In genomic region chr12:29157486-29157946, GRCh38 we compare ENCODE assay signal across 17 cellular contexts. TPM values are rescaled to one million over a fixed set of nuclear protein-coding genes. Genes with fewer than 3 reads are reported as not detected.
DNase-seq lines count a peak whose midpoint lies in the region; ATAC-seq and TF ChIP-seq lines count a peak whose summit lies in the region.
"Had no signal": no experiment of that assay in that cellular context is flagged by ENCODE, and none has a peak within 500 bp of the region (broad histone marks: within the 10 kb centered on the region; RNA-seq: fewer than 3 reads in every experiment).

No MANE protein-coding gene starts in this region.

- peaks cover 7% of the 10 kb centered on the region for H3K79me2 ChIP-seq in osteoblast (ENCODE audit: insufficient read depth, low read length)

- intact Hi-C loops in esophagus muscularis mucosa (cut with DNase I), result no loop called here

- CTCF ChIA-PET in activated CD4-positive, alpha-beta memory T cell treated with anti-CD3 and anti-CD28 coated beads, Interleukin-2, amount 10 ng/mL, durations not matched to agents 7 days and 5 days (lab: Charles Lee), result no interaction called here

- H3K27ac ChIP-seq in osteoblast (ENCODE audit: low read depth, low read length) (peak overlapping the region; percentile 80), esophagus muscularis mucosa (replicated peaks in 1 of 4) (peak overlapping the region in 1 of 4 donors; percentile 13)
- H3K27ac ChIP-seq: body of pancreas, PC-9, thyroid gland had no signal

- no peak for TF ChIP-seq POLR2A in esophagus muscularis mucosa (IDR thresholded peaks at IDR 0.05; ENCODE audit: low read depth)

- H3K36me3 ChIP-seq in MG63 (peaks cover 22% of the 10 kb centered on the region), osteoblast (ENCODE audit: insufficient read depth, low read length) (no peaks in the 10 kb centered on the region), esophagus muscularis mucosa (no peaks in the 10 kb centered on the region)
- H3K36me3 ChIP-seq: thyroid gland had no signal

- no peaks in the 10 kb centered on the region for H4K20me1 ChIP-seq in osteoblast (ENCODE audit: insufficient read depth, low read length)

- no peak for ATAC-seq in GM21786 (IDR thresholded peaks at IDR 0.05; ENCODE audit: unreplicated experiment)
- ATAC-seq: body of pancreas had no signal

- DNase-seq in AG08396 (ENCODE audit: low spot score), result peak; percentile 31
- DNase-seq in MG63, result peak; percentile 26
- peak; percentile 63 for DNase-seq in dermis blood vessel endothelial cell
- no peak for DNase-seq in osteoblast (ENCODE audit: insufficient read length, low spot score, missing footprints)
- DNase-seq in esophagus muscularis mucosa (ENCODE audit: extremely low spot score), result no peak
- DNase-seq in nephron progenitor cell, result no peak
- no peak for DNase-seq in activated CD4-positive, alpha-beta memory T cell treated with anti-CD3 and anti-CD28 coated beads, Interleukin-2, amount 10 ng/mL, durations not matched to agents 7 days and 5 days
- DNase-seq: activated CD4-positive, alpha-beta T cell treated with anti-CD3 and anti-CD28 coated beads, Interleukin-2, amount 50 U/mL, for 1 hour; body of pancreas; DMS79; left ventricle myocardium superior; NCI-H1436; NCI-H510A treated with DMSO at 0.1 percent for 48 hours; PC-9; thyroid gland had no signal

- H3K4me1 ChIP-seq in osteoblast (ENCODE audit: insufficient read depth, low read length) (peaks cover 12% of the 10 kb centered on the region), esophagus muscularis mucosa (peaks cover 0 to 38% (median 34%) of the 10 kb centered on the region in 4 donors)
- H3K4me1 ChIP-seq: body of pancreas, thyroid gland had no signal

- no peak for TF ChIP-seq CTCF in osteoblast (IDR thresholded peaks at IDR 0.05; ENCODE audit: extremely low read depth, low read depth, low read length)
- TF ChIP-seq CTCF in esophagus muscularis mucosa (IDR thresholded peaks at IDR 0.05), result no peak
- no peak for TF ChIP-seq CTCF in nephron progenitor cell (IDR thresholded peaks at IDR 0.05)

- POLR2A ChIA-PET in activated CD4-positive, alpha-beta memory T cell treated with anti-CD3 and anti-CD28 coated beads, Interleukin-2, amount 10 ng/mL, durations not matched to agents 7 days and 5 days (lab: Charles Lee), result no interaction called here

- no peaks in the 10 kb centered on the region for H3K36me3 Mint-ChIP-seq in nephron progenitor cell (ENCODE audit: low read depth)
- peaks cover 9% of the 10 kb centered on the region for H3K36me3 Mint-ChIP-seq in activated CD4-positive, alpha-beta memory T cell treated with anti-CD3 and anti-CD28 coated beads, Interleukin-2, amount 10 ng/mL, durations not matched to agents 7 days and 5 days (ENCODE audit: low read depth)

- H3K4me2 ChIP-seq in osteoblast (ENCODE audit: insufficient read depth, low read length), result peak overlapping the region; percentile 64
- H3K4me2 ChIP-seq: PC-9 had no signal

- H3K27me3 ChIP-seq in MG63 (no peaks in the 10 kb centered on the region), osteoblast (ENCODE audit: insufficient read depth, low read length) (no peaks in the 10 kb centered on the region), esophagus muscularis mucosa (no peaks in the 10 kb centered on the region)
- H3K27me3 ChIP-seq: body of pancreas, thyroid gland had no signal

- no peaks in the 10 kb centered on the region for H3K27me3 Mint-ChIP-seq in nephron progenitor cell (ENCODE audit: low read depth, poor library complexity)
- H3K27me3 Mint-ChIP-seq in activated CD4-positive, alpha-beta memory T cell treated with anti-CD3 and anti-CD28 coated beads, Interleukin-2, amount 10 ng/mL, durations not matched to agents 7 days and 5 days, result no peaks in the 10 kb centered on the region

- H3K27ac Mint-ChIP-seq in nephron progenitor cell, result no peak overlapping the region
- no peak overlapping the region for H3K27ac Mint-ChIP-seq in activated CD4-positive, alpha-beta memory T cell treated with anti-CD3 and anti-CD28 coated beads, Interleukin-2, amount 10 ng/mL, durations not matched to agents 7 days and 5 days
- H3K27ac Mint-ChIP-seq: T-helper 1 cell treated with Interleukin-12 subunit alpha and Interleukin-12 subunit beta and Interleukin-4 antibody, amounts not matched to agents 30 μg/mL and 1 μg/mL, for 36 hours had no signal

- H3K4me3 ChIP-seq in MG63 (no peak overlapping the region), osteoblast (ENCODE audit: insufficient read depth, low read length) (no peak overlapping the region), esophagus muscularis mucosa (peak overlapping the region in 1 of 4 donors; percentile 2)
- H3K4me3 ChIP-seq: body of pancreas, PC-9, thyroid gland had no signal

- peak overlapping the region; percentile 66 for H2AFZ ChIP-seq in osteoblast (ENCODE audit: low read length)
- H2AFZ ChIP-seq: PC-9 had no signal

- 10% methylated on average over 1 of the region's 1 CpG for WGBS in esophagus muscularis mucosa

- no peaks in the 10 kb centered on the region for H3K9me3 ChIP-seq in MG63
- H3K9me3 ChIP-seq in osteoblast (ENCODE audit: low read depth, low read length), result no peaks in the 10 kb centered on the region
- no peaks in the 10 kb centered on the region for H3K9me3 ChIP-seq in esophagus muscularis mucosa
- H3K9me3 ChIP-seq: body of pancreas, thyroid gland had no signal

- H3K4me1 Mint-ChIP-seq in nephron progenitor cell, result no peaks in the 10 kb centered on the region
- peaks cover 23% of the 10 kb centered on the region for H3K4me1 Mint-ChIP-seq in activated CD4-positive, alpha-beta memory T cell treated with anti-CD3 and anti-CD28 coated beads, Interleukin-2, amount 10 ng/mL, durations not matched to agents 7 days and 5 days

- H3K4me3 Mint-ChIP-seq in nephron progenitor cell, result no peak overlapping the region
- H3K4me3 Mint-ChIP-seq in activated CD4-positive, alpha-beta memory T cell treated with anti-CD3 and anti-CD28 coated beads, Interleukin-2, amount 10 ng/mL, durations not matched to agents 7 days and 5 days, result no peak overlapping the region
- H3K4me3 Mint-ChIP-seq: T-helper 1 cell treated with Interleukin-12 subunit alpha and Interleukin-12 subunit beta and Interleukin-4 antibody, amounts not matched to agents 30 μg/mL and 1 μg/mL, for 36 hours had no signal

- no peaks in the 10 kb centered on the region for H3K9me3 Mint-ChIP-seq in nephron progenitor cell
- H3K9me3 Mint-ChIP-seq in activated CD4-positive, alpha-beta memory T cell treated with anti-CD3 and anti-CD28 coated beads, Interleukin-2, amount 10 ng/mL, durations not matched to agents 7 days and 5 days, result no peaks in the 10 kb centered on the region

- no peak for TF ChIP-seq EP300 in esophagus muscularis mucosa (IDR thresholded peaks at IDR 0.05)

RNA-seq across cellular contexts. Expression of gene FAR2, which starts 8.4 kb away (rescaled TPM):
- total RNA-seq in MG63 (2014; rRNA removed; shearing (Covaris generic); ENCODE audit: low replicate concordance), result 19.5 and 30.8 TPM in 2 replicates
- total RNA-seq in dermis blood vessel endothelial cell (43.7 and 61.9 TPM in 2 replicates), osteoblast (7.7 and 10.5 TPM in 2 replicates), esophagus muscularis mucosa (10 to 100 TPM; 11.6 to 15.0 (median 11.9) TPM)
- 10 to 100 TPM; 19.1 to 19.9 TPM for total RNA-seq in activated CD4-positive, alpha-beta memory T cell treated with anti-CD3 and anti-CD28 coated beads, Interleukin-2, amount 10 ng/mL, durations not matched to agents 7 days and 5 days

Comparison
In these comparisons a context has a peak if more than half of its experiments do, and no peak if none do; other contexts are left out.
1. DNase-seq: peak in AG08396 (single experiment), MG63 (single experiment) and dermis blood vessel endothelial cell (single experiment); none in osteoblast (single experiment), esophagus muscularis mucosa (single experiment), nephron progenitor cell (single experiment) and activated CD4-positive, alpha-beta memory T cell treated with anti-CD3 and anti-CD28 coated beads, Interleukin-2, amount 10 ng/mL, durations not matched to agents 7 days and 5 days (single experiment).